Comparison of ENCODE assay signal across 21 cellular contexts in genomic region chr17:45936610-45937009, GRCh38. TPM values are rescaled to one million over a fixed set of nuclear protein-coding genes. Genes with fewer than 3 reads are reported as not detected.
A peak's percentile ranks its signal among the peaks of the same experiment; 100 is the strongest.
DNase-seq lines count a peak whose midpoint lies in the region; ATAC-seq and TF ChIP-seq lines count a peak whose summit lies in the region.
"Had no signal": no experiment of that assay in that cellular context is flagged by ENCODE, and none has a peak within 500 bp of the region (broad histone marks: within the 10 kb centered on the region; RNA-seq: fewer than 3 reads in every experiment).

No MANE protein-coding gene starts in this region.

- no peaks in the 10 kb centered on the region for H3K36me3 Mint-ChIP-seq in stimulated activated effector memory CD8-positive, alpha-beta T cell treated with anti-CD3 and anti-CD28 coated beads, Interleukin-12 subunit alpha, Interleukin-12 subunit beta, amount 100 ng/mL, for 72 hours
- H3K36me3 Mint-ChIP-seq: stimulated activated naive B cell treated with anti-CD40 and anti-IgM and Interleukin-4, amounts not matched to agents 10 μg/mL and 1 μg/mL and 100 μg/mL, for 72 hours had no signal

- in situ Hi-C loops in G401 (cut with HindIII; ENCODE audit: low sequenced_read_pairs): no loop called here

- TF ChIP-seq CTCF in dorsolateral prefrontal cortex (IDR thresholded peaks at IDR 0.05 in 54 of 56, conservative IDR thresholded peaks at IDR 0.05 in 2 of 56; ENCODE audit: low read depth in 1 of 56, partially characterized antibody in 56 of 56): no peak
- no peak for TF ChIP-seq CTCF in esophagus muscularis mucosa (IDR thresholded peaks at IDR 0.05)

- H3K27me3 ChIP-seq in dorsolateral prefrontal cortex (no peaks in the 10 kb centered on the region), esophagus muscularis mucosa (no peaks in the 10 kb centered on the region)
- H3K27me3 ChIP-seq: adrenal gland, pancreas, sigmoid colon had no signal

- no peak for TF ChIP-seq EP300 in esophagus muscularis mucosa (IDR thresholded peaks at IDR 0.05)

- no peak overlapping the region for H3K27ac Mint-ChIP-seq in stimulated activated effector memory CD8-positive, alpha-beta T cell treated with anti-CD3 and anti-CD28 coated beads, Interleukin-12 subunit alpha, Interleukin-12 subunit beta, amount 100 ng/mL, for 72 hours
- H3K27ac Mint-ChIP-seq: CD4-positive, alpha-beta T cell; T-helper 1 cell treated with Interleukin-12 subunit alpha and Interleukin-12 subunit beta and Interleukin-4 antibody, amounts not matched to agents 30 μg/mL and 1 μg/mL, for 36 hours had no signal

- H3K9me3 Mint-ChIP-seq in stimulated activated effector memory CD8-positive, alpha-beta T cell treated with anti-CD3 and anti-CD28 coated beads, Interleukin-12 subunit alpha, Interleukin-12 subunit beta, amount 100 ng/mL, for 72 hours: no peaks in the 10 kb centered on the region
- H3K9me3 Mint-ChIP-seq: CD4-positive, alpha-beta T cell; stimulated activated naive B cell treated with anti-CD40 and anti-IgM and Interleukin-4, amounts not matched to agents 10 μg/mL and 1 μg/mL and 100 μg/mL, for 72 hours; T-helper 1 cell treated with Interleukin-12 subunit alpha and Interleukin-12 subunit beta and Interleukin-4 antibody, amounts not matched to agents 30 μg/mL and 1 μg/mL, for 36 hours had no signal

- peaks cover 12 to 14% (median 13%) of the 10 kb centered on the region in 4 donors for H3K4me1 ChIP-seq in esophagus muscularis mucosa
- H3K4me1 ChIP-seq: adrenal gland, pancreas had no signal

- WGBS in esophagus muscularis mucosa: 64% methylated on average over 4 of the region's 4 CpGs

- peak overlapping the region in 52 of 59 donors; percentile 1 to 99 (median 68) for H3K27ac ChIP-seq in dorsolateral prefrontal cortex
- H3K27ac ChIP-seq in esophagus muscularis mucosa (replicated peaks in 1 of 4): no peak overlapping the region
- H3K27ac ChIP-seq: adrenal gland, pancreas, sigmoid colon, tibial artery, WERI-Rb-1 had no signal

- H3K4me3 ChIP-seq in dorsolateral prefrontal cortex: no peak overlapping the region
- no peak overlapping the region for H3K4me3 ChIP-seq in esophagus muscularis mucosa
- H3K4me3 ChIP-seq: adrenal gland, pancreas, sigmoid colon, tibial artery had no signal

- intact Hi-C loops in dorsolateral prefrontal cortex (cut with DNase I) (no loop called here), esophagus muscularis mucosa (cut with DNase I) (no loop called here)

- H3K4me1 Mint-ChIP-seq in stimulated activated effector memory CD8-positive, alpha-beta T cell treated with anti-CD3 and anti-CD28 coated beads, Interleukin-12 subunit alpha, Interleukin-12 subunit beta, amount 100 ng/mL, for 72 hours: no peaks in the 10 kb centered on the region
- H3K4me1 Mint-ChIP-seq: stimulated activated naive B cell treated with anti-CD40 and anti-IgM and Interleukin-4, amounts not matched to agents 10 μg/mL and 1 μg/mL and 100 μg/mL, for 72 hours had no signal

- TF ChIP-seq POLR2A in esophagus muscularis mucosa (IDR thresholded peaks at IDR 0.05; ENCODE audit: low read depth): no peak

- no peaks in the 10 kb centered on the region for H3K9me3 ChIP-seq in esophagus muscularis mucosa
- H3K9me3 ChIP-seq: adrenal gland, pancreas, sigmoid colon, tibial artery had no signal

- no peak overlapping the region for H3K4me3 Mint-ChIP-seq in stimulated activated effector memory CD8-positive, alpha-beta T cell treated with anti-CD3 and anti-CD28 coated beads, Interleukin-12 subunit alpha, Interleukin-12 subunit beta, amount 100 ng/mL, for 72 hours
- H3K4me3 Mint-ChIP-seq: CD4-positive, alpha-beta T cell; naive thymus-derived CD4-positive, alpha-beta T cell; stimulated activated naive B cell treated with anti-CD40 and anti-IgM and Interleukin-4, amounts not matched to agents 10 μg/mL and 1 μg/mL and 100 μg/mL, for 72 hours; T-helper 1 cell treated with Interleukin-12 subunit alpha and Interleukin-12 subunit beta and Interleukin-4 antibody, amounts not matched to agents 30 μg/mL and 1 μg/mL, for 36 hours had no signal

- H3K36me3 ChIP-seq in esophagus muscularis mucosa: no peaks in the 10 kb centered on the region
- H3K36me3 ChIP-seq: adrenal gland, pancreas, sigmoid colon, tibial artery, WERI-Rb-1 had no signal

- ATAC-seq in stimulated activated effector memory CD8-positive, alpha-beta T cell treated with anti-CD3 and anti-CD28 coated beads, Interleukin-12 subunit alpha, Interleukin-12 subunit beta, amount 100 ng/mL, for 72 hours: no peak
- ATAC-seq in GM18498 (IDR thresholded peaks at IDR 0.05; ENCODE audit: unreplicated experiment): no peak
- ATAC-seq: naive thymus-derived CD4-positive, alpha-beta T cell; pancreas; stimulated activated naive B cell treated with anti-CD40 and anti-IgM and Interleukin-4, amounts not matched to agents 10 μg/mL and 1 μg/mL and 100 μg/mL, for 72 hours had no signal

- DNase-seq in G401 (ENCODE audit: low spot score) (peak; percentile 67), NCI-H146 treated with DMSO at 0.1 percent for 48 hours (lab: John Stamatoyannopoulos, UW; ENCODE audit: unreplicated experiment) (peak; percentile 2), NCI-H2196 (lab: John Stamatoyannopoulos, UW; ENCODE audit: unreplicated experiment) (peak; percentile 84), dorsolateral prefrontal cortex (peak in 1 of 10 donors; percentile 19), COLO829 (ENCODE audit: low spot score) (no peak), esophagus muscularis mucosa (ENCODE audit: extremely low spot score) (no peak)
- DNase-seq in stimulated activated effector memory CD8-positive, alpha-beta T cell treated with anti-CD3 and anti-CD28 coated beads, Interleukin-12 subunit alpha, Interleukin-12 subunit beta, amount 100 ng/mL, for 72 hours (ENCODE audit: low spot score in 2 of 2): no peak
- DNase-seq: activated gamma-delta T cell; adrenal gland; CD4-positive, alpha-beta T cell; Karpas-422; mesenchymal stem cell; naive thymus-derived CD4-positive, alpha-beta T cell; NCI-H1048; pancreas; sigmoid colon; stimulated activated naive B cell treated with anti-CD40 and anti-IgM and Interleukin-4, amounts not matched to agents 10 μg/mL and 1 μg/mL and 100 μg/mL, for 72 hours; tibial artery; WERI-Rb-1 had no signal

RNA-seq across cellular contexts. Expression of gene MAPT, which starts 42.3 kb away (rescaled TPM):
- total RNA-seq in G401 (2014; rRNA removed; shearing (Covaris generic)): 0.44 TPM in 1 of 2 replicates, not detected in the other
- total RNA-seq in dorsolateral prefrontal cortex: 100 to 1,000 TPM; 323 to 524 (median 437) TPM
- total RNA-seq in esophagus muscularis mucosa: 10 to 100 TPM in 1 of 4 donors, 1 to 10 TPM in 3; 4.2 to 11.1 (median 7.3) TPM

Comparison
In these comparisons a context has a peak if more than half of its experiments do, and no peak if none do; other contexts are left out.
1. DNase-seq: peak in G401 (single experiment), NCI-H146 treated with DMSO at 0.1 percent for 48 hours (single experiment) and NCI-H2196 (single experiment); none in stimulated activated effector memory CD8-positive, alpha-beta T cell treated with anti-CD3 and anti-CD28 coated beads, Interleukin-12 subunit alpha, Interleukin-12 subunit beta, amount 100 ng/mL, for 72 hours (0 of 2), COLO829 (single experiment) and esophagus muscularis mucosa (single experiment).
2. H3K27ac ChIP-seq: peak in dorsolateral prefrontal cortex (52 of 59); none in esophagus muscularis mucosa (0 of 4).
3. RNA of gene MAPT, which starts 42.3 kb away (total RNA-seq): 323 to 524 TPM in dorsolateral prefrontal cortex; 4.2 to 11.1 TPM in esophagus muscularis mucosa and 0.44 TPM in G401; every median in the first group is over 10 times any median in the second.